ENCODE assay signal across 28 cellular contexts in genomic region chr3:114721209-114721608, GRCh38.
"Had no signal": no experiment of that assay in that cellular context is flagged by ENCODE, and none has a peak within 500 bp of the region (broad histone marks: within the 10 kb centered on the region; RNA-seq: fewer than 3 reads in every experiment).

No MANE protein-coding gene starts in this region.

- H3K4me1 ChIP-seq: breast epithelium, uterus had no signal

- H3K36me3 ChIP-seq: breast epithelium, heart right ventricle, neutrophil, sigmoid colon, uterus had no signal

- H3K27ac ChIP-seq: breast epithelium, neutrophil, sigmoid colon, uterus had no signal

- H3K4me1 Mint-ChIP-seq: nephron progenitor cell had no signal

- H3K4me3 ChIP-seq: breast epithelium, heart right ventricle, sigmoid colon, uterus had no signal

- H3K9me3 Mint-ChIP-seq: activated B cell treated with CpG ODN at 0.5 μM for 24 hours; activated CD8-positive, alpha-beta T cell treated with anti-CD3 and anti-CD28 coated beads for 36 hours; activated naive CD4-positive, alpha-beta T cell treated with anti-CD3 and anti-CD28 coated beads, Interleukin-2, amount 10 ng/mL, durations not matched to agents 7 days and 5 days; activated T-helper 1 cell treated with anti-CD3 and anti-CD28 coated beads, Interleukin-12 subunit alpha, Interleukin-12 subunit beta, Interleukin-2, Interleukin-4 antibody, amounts not matched to agents 30 ng/mL and 10 ng/mL and 1 ng/mL, durations not matched to agents 14 hours and 24 hours and 36 hours; mesothelial cell of epicardium; naive B cell; nephron progenitor cell; stimulated activated memory B cell treated with anti-CD40 and anti-IgM and Interleukin-4, amounts not matched to agents 10 μg/mL and 1 μg/mL and 100 μg/mL, for 72 hours; stimulated activated naive CD8-positive, alpha-beta T cell treated with anti-CD3 and anti-CD28 coated beads, Interleukin-15, amount 100 ng/mL, for 72 hours; type B pancreatic cell had no signal

- H3K27me3 ChIP-seq: breast epithelium, heart right ventricle, neutrophil, sigmoid colon, uterus had no signal

- H3K9me3 ChIP-seq: breast epithelium, heart right ventricle, neutrophil, sigmoid colon, uterus had no signal

- H3K27ac Mint-ChIP-seq: activated B cell treated with CpG ODN at 0.5 μM for 24 hours; activated naive CD4-positive, alpha-beta T cell treated with anti-CD3 and anti-CD28 coated beads, Interleukin-2, amount 10 ng/mL, durations not matched to agents 7 days and 5 days; activated T-helper 1 cell treated with anti-CD3 and anti-CD28 coated beads, Interleukin-12 subunit alpha, Interleukin-12 subunit beta, Interleukin-2, Interleukin-4 antibody, amounts not matched to agents 30 ng/mL and 10 ng/mL and 1 ng/mL, durations not matched to agents 14 hours and 24 hours and 36 hours; mesothelial cell of epicardium; nephron progenitor cell; stimulated activated memory B cell treated with anti-CD40 and anti-IgM and Interleukin-4, amounts not matched to agents 10 μg/mL and 1 μg/mL and 100 μg/mL, for 72 hours; stimulated activated naive CD8-positive, alpha-beta T cell treated with anti-CD3 and anti-CD28 coated beads, Interleukin-15, amount 100 ng/mL, for 72 hours; type B pancreatic cell had no signal

- H3K36me3 Mint-ChIP-seq: activated naive CD4-positive, alpha-beta T cell treated with anti-CD3 and anti-CD28 coated beads, Interleukin-2, amount 10 ng/mL, durations not matched to agents 7 days and 5 days; mesothelial cell of epicardium; type B pancreatic cell had no signal

- H3K4me3 Mint-ChIP-seq: activated B cell treated with CpG ODN at 0.5 μM for 24 hours; activated CD8-positive, alpha-beta T cell treated with anti-CD3 and anti-CD28 coated beads for 36 hours; activated naive CD4-positive, alpha-beta T cell treated with anti-CD3 and anti-CD28 coated beads, Interleukin-2, amount 10 ng/mL, durations not matched to agents 7 days and 5 days; activated T-helper 1 cell treated with anti-CD3 and anti-CD28 coated beads, Interleukin-12 subunit alpha, Interleukin-12 subunit beta, Interleukin-2, Interleukin-4 antibody, amounts not matched to agents 30 ng/mL and 10 ng/mL and 1 ng/mL, durations not matched to agents 14 hours and 24 hours and 36 hours; mesothelial cell of epicardium; naive B cell; nephron progenitor cell; stimulated activated memory B cell treated with anti-CD40 and anti-IgM and Interleukin-4, amounts not matched to agents 10 μg/mL and 1 μg/mL and 100 μg/mL, for 72 hours; type B pancreatic cell had no signal

- H3K27me3 Mint-ChIP-seq: activated B cell treated with CpG ODN at 0.5 μM for 24 hours; activated CD8-positive, alpha-beta T cell treated with anti-CD3 and anti-CD28 coated beads for 36 hours; activated naive CD4-positive, alpha-beta T cell treated with anti-CD3 and anti-CD28 coated beads, Interleukin-2, amount 10 ng/mL, durations not matched to agents 7 days and 5 days; naive B cell; stimulated activated memory B cell treated with anti-CD40 and anti-IgM and Interleukin-4, amounts not matched to agents 10 μg/mL and 1 μg/mL and 100 μg/mL, for 72 hours; stimulated activated naive CD8-positive, alpha-beta T cell treated with anti-CD3 and anti-CD28 coated beads, Interleukin-15, amount 100 ng/mL, for 72 hours; type B pancreatic cell had no signal

- DNase-seq: activated B cell treated with CpG ODN at 0.5 μM for 24 hours; activated CD4-positive, alpha-beta T cell treated with anti-CD3 and anti-CD28 coated beads, Interleukin-2, amount 50 U/mL, for 1 hour; activated CD8-positive, alpha-beta T cell treated with anti-CD3 and anti-CD28 coated beads for 36 hours; activated gamma-delta T cell; activated naive CD4-positive, alpha-beta T cell treated with anti-CD3 and anti-CD28 coated beads, Interleukin-2, amount 10 ng/mL, durations not matched to agents 7 days and 5 days; activated T-cell treated with anti-CD3 and anti-CD28 coated beads for 4 hours; central memory CD4-positive, alpha-beta T cell; foreskin fibroblast; heart right ventricle; naive B cell; nephron progenitor cell; retina; sigmoid colon; small intestine; stimulated activated CD4-positive, alpha-beta T cell treated with anti-CD3 and anti-CD28 coated beads, Interleukin-1b, Interleukin-23, amount 100 ng/mL, for 48 hours; stimulated activated CD4-positive, alpha-beta T cell treated with anti-CD3 and anti-CD28 coated beads, Interleukin-4, amount 100 ng/mL, for 4 hours; stimulated activated CD8-positive, alpha-beta memory T cell treated with anti-CD3 and anti-CD28 coated beads, Interleukin-4, amount 100 ng/mL, for 48 hours; stimulated activated naive CD8-positive, alpha-beta T cell treated with anti-CD3 and anti-CD28 coated beads, Interleukin-15, amount 100 ng/mL, for 72 hours; substantia nigra; uterus had no signal

- ATAC-seq: esophagus mucosa; heart right ventricle; stimulated activated memory B cell treated with anti-CD40 and anti-IgM and Interleukin-4, amounts not matched to agents 10 μg/mL and 1 μg/mL and 100 μg/mL, for 72 hours had no signal

- FAIRE-seq: endothelial cell of umbilical vein, small intestine had no signal
